8 cellular contexts compared by ENCODE assay signal in genomic region chr19:10568826-10569651, GRCh38. TPM values are rescaled to one million over a fixed set of nuclear protein-coding genes. Genes with fewer than 3 reads are reported as not detected.
DNase-seq lines count a peak whose midpoint lies in the region; ATAC-seq and TF ChIP-seq lines count a peak whose summit lies in the region.

CDKN2D (minus strand) TSS chr19:10568979; CDS start chr19:10568653, 326 bp downstream.

- peak within 1 kb of the TSS; percentile 84 for H3K9ac ChIP-seq in adipocyte (ENCODE audit: low read length)

- H3K4me3 ChIP-seq in GM12875 (ENCODE audit: low read depth, low read length) (peak within 1 kb of the TSS; percentile 71), adipocyte (ENCODE audit: low read length) (peak within 1 kb of the TSS; percentile 86), upper lobe of left lung (peak within 1 kb of the TSS; percentile 39 to 96 (median 86))

- H3K9me3 ChIP-seq in adipocyte (ENCODE audit: control insufficient read depth, low read length) (no peaks in the 10 kb centered on the region), upper lobe of left lung (no peaks in the 10 kb centered on the region)

- peak; percentile 70 for ATAC-seq in HG02798 (IDR thresholded peaks at IDR 0.05; ENCODE audit: poor library complexity, unreplicated experiment)
- peak; percentile 92 to 96 for ATAC-seq in upper lobe of left lung (ENCODE audit: low FRiP score in 2 of 2)

- TF ChIP-seq CTCF in GM12875 (IDR thresholded peaks at IDR 0.05; ENCODE audit: borderline replicate concordance, insufficient read depth, low read depth, low read length) (no peak), upper lobe of left lung (IDR thresholded peaks at IDR 0.05) (peak in 5 of 6 experiments; percentile 61 to 95 (median 91))

- no peaks in the 10 kb centered on the region for H3K36me3 ChIP-seq in adipocyte (ENCODE audit: control insufficient read depth, insufficient read depth, low read length, severe bottlenecking)
- peaks cover 0 to 5% (median 0%) of the 10 kb centered on the region in 4 donors for H3K36me3 ChIP-seq in upper lobe of left lung

- peak in 1 of 4 donors; percentile 86 for TF ChIP-seq POLR2A in upper lobe of left lung (IDR thresholded peaks at IDR 0.05)

- no peak for TF ChIP-seq EP300 in upper lobe of left lung (IDR thresholded peaks at IDR 0.05)

- peaks cover 26% of the 10 kb centered on the region for H3K4me1 ChIP-seq in adipocyte (ENCODE audit: control insufficient read depth, insufficient read depth, low read length)
- peaks cover 37 to 51% (median 47%) of the 10 kb centered on the region in 4 donors for H3K4me1 ChIP-seq in upper lobe of left lung

- intact Hi-C loops in cardiac septum (cut with DNase I): loop anchor here (5.0 kb wide), 2 partner anchors 83 to 167 kb away; partner anchors contain the start of genes CDC37 and ILF3

- peak within 1 kb of the TSS; percentile 84 to 95 (median 92) for H3K27ac ChIP-seq in upper lobe of left lung

- H3K27me3 ChIP-seq in adipocyte (replicated peaks; ENCODE audit: control insufficient read depth, insufficient read depth, low read length) (no peaks in the 10 kb centered on the region), upper lobe of left lung (no peaks in the 10 kb centered on the region)

- WGBS in upper lobe of left lung, 2 donors: 0 to 2% methylated on average over 25 to 50 of the region's 71 CpGs

- peak; percentile 99 for DNase-seq in NCI-H1436 (lab: John Stamatoyannopoulos, UW)
- peak; percentile 99 for DNase-seq in T follicular helper cell (ENCODE audit: low read depth)
- peak; percentile 100 for DNase-seq in adipocyte (ENCODE audit: low read depth)
- DNase-seq in cardiac septum (ENCODE audit: low spot score): peak; percentile 100
- peak; percentile 99 for DNase-seq in pons (ENCODE audit: low spot score)
- DNase-seq in upper lobe of left lung: peak; percentile 100

RNA-seq across cellular contexts. Expression of gene CDKN2D, which starts in this region (rescaled TPM):
- total RNA-seq in cardiac septum (14.9 TPM), upper lobe of left lung (10 to 100 TPM in 5 of 6 donors, 1 to 10 TPM in 1; 2.1 to 21.3 (median 15.9) TPM)

Comparison
In these comparisons a context has a peak if more than half of its experiments do, and no peak if none do; other contexts are left out.
1. Peak in every context shown above with its lines: DNase-seq, ATAC-seq, H3K4me3 ChIP-seq and H3K27ac ChIP-seq.